Comparison of ENCODE assay signal across 8 cellular contexts in the genomic region with DNA sequence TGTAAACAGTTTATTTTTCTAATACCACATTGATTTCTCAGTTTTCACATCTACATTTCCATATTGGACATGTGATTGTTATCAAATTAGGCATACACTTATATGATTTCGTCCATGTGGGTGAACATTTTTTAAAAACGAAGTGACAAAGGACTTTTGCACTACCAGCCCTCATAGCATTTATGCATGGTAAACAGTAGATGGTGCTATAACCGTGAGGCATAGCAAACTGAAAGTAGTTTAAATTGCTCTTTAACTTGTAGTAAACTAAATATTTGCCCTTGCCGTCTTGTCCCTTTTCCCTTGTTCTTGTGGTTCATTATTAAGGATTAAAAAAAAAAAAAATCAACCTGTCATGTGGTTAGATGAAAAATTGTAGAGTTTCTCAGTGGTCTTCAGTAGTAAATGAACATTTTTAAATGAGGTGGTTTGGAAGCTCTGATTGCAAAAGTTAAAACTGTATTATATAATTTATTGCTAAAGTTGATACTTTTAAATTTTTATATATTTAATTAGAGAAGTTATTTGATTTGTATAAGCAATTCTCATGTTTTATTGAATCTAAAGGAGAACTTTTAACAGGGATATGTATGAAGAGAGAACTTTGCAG. TPM values are rescaled to one million over a fixed set of nuclear protein-coding genes. Genes with fewer than 3 reads are reported as not detected.
DNase-seq lines count a peak whose midpoint lies in the region; ATAC-seq and TF ChIP-seq lines count a peak whose summit lies in the region.

No MANE protein-coding gene starts in this region.

- intact Hi-C loops in left colon (cut with DNase I, micrococcal nuclease) = no loop called here
- intact Hi-C loops in testis (cut with DNase I; ENCODE audit: low total_unique reads) = loop anchor here (5.0 kb wide), 1 partner anchor 63 kb away; no protein-coding TSS in a partner anchor

- no peak overlapping the region for H3K27ac ChIP-seq in OCI-LY3 (ENCODE audit: low read length)
- no peak overlapping the region for H3K27ac ChIP-seq in testis

- H3K27ac Mint-ChIP-seq in central memory CD8-positive, alpha-beta T cell (ENCODE audit: low read depth) = peak overlapping the region; percentile 47

- TF ChIP-seq CTCF in GM20000 (IDR thresholded peaks at IDR 0.05; ENCODE audit: extremely low read depth, missing control alignments) (peak; percentile 50), OCI-LY3 (IDR thresholded peaks at IDR 0.05; ENCODE audit: low read depth, low read length) (peak; percentile 87), testis (IDR thresholded peaks at IDR 0.05) (peak; percentile 35 to 77 (median 61))

- 26 to 36% methylated on average over 4 of the region's 4 CpGs for WGBS in testis, 2 donors

- H3K4me3 Mint-ChIP-seq in central memory CD8-positive, alpha-beta T cell = peak overlapping the region; percentile 46

- DNase-seq in NCI-H1436 (lab: John Stamatoyannopoulos, UW) (peak; percentile 43), NCI-H1436 treated with DMSO at 0.1 percent for 48 hours (lab: John Stamatoyannopoulos, UW) (no peak), GM20000 (ENCODE audit: low spot score) (peak; percentile 44), left colon (no peak), testis (no peak)
- no peak for DNase-seq in central memory CD8-positive, alpha-beta T cell (ENCODE audit: low spot score in 2 of 2)

- no peak overlapping the region for H2AFZ ChIP-seq in OCI-LY3 (ENCODE audit: low read depth, low read length)

- H3K36me3 ChIP-seq in OCI-LY3 (replicated peaks; ENCODE audit: low read depth, low read length) (no peaks in the 10 kb centered on the region), testis (ENCODE audit: low read depth, missing control alignments) (no peaks in the 10 kb centered on the region)

- H3K4me2 ChIP-seq in OCI-LY3 (ENCODE audit: low read length) = peak overlapping the region; percentile 69

- 0 out of 2 replicates have a peak overlapping the region, but pooled peaks have one; percentile 26 for H3K9ac ChIP-seq in OCI-LY3 (ENCODE audit: low read length)

- peak overlapping the region; percentile 57 for H3K4me3 ChIP-seq in OCI-LY3 (ENCODE audit: low read length)
- no peak overlapping the region for H3K4me3 ChIP-seq in testis

- H4K20me1 ChIP-seq in OCI-LY3 (ENCODE audit: insufficient read depth, low read length) = no peaks in the 10 kb centered on the region

- ATAC-seq in HG03520 (IDR thresholded peaks at IDR 0.05; ENCODE audit: unreplicated experiment) (peak; percentile 96), left colon (peak; percentile 90)
- peak; percentile 71 for ATAC-seq in central memory CD8-positive, alpha-beta T cell (replicated peaks; ENCODE audit: extremely low read depth, poor library complexity, severe bottlenecking)

- H3K9me3 ChIP-seq in OCI-LY3 (ENCODE audit: insufficient read depth, low read length) = no peaks in the 10 kb centered on the region
- H3K9me3 ChIP-seq in testis = no peaks in the 10 kb centered on the region

- H3K27me3 Mint-ChIP-seq in central memory CD8-positive, alpha-beta T cell = no peaks in the 10 kb centered on the region

- H3K4me1 Mint-ChIP-seq in central memory CD8-positive, alpha-beta T cell = no peaks in the 10 kb centered on the region

- H3K4me1 ChIP-seq in OCI-LY3 (ENCODE audit: low read length) (peaks cover 13% of the 10 kb centered on the region), testis (peaks cover 7% of the 10 kb centered on the region)

- TF ChIP-seq POLR2A in testis (IDR thresholded peaks at IDR 0.05) = no peak

- no peaks in the 10 kb centered on the region for H3K9me3 Mint-ChIP-seq in central memory CD8-positive, alpha-beta T cell

- peaks cover 3% of the 10 kb centered on the region for H3K36me3 Mint-ChIP-seq in central memory CD8-positive, alpha-beta T cell (ENCODE audit: insufficient read depth)

- H3K27me3 ChIP-seq in OCI-LY3 (ENCODE audit: low read depth, low read length) = no peaks in the 10 kb centered on the region
- H3K27me3 ChIP-seq in testis = no peaks in the 10 kb centered on the region

- no peaks in the 10 kb centered on the region for H3K79me2 ChIP-seq in OCI-LY3 (ENCODE audit: low read length)

RNA-seq across cellular contexts. Expression of a gene that starts 24.0 kb away (rescaled TPM):
- total RNA-seq in left colon = 10 to 100 TPM; 20.4 to 23.4 TPM
- not detected for total RNA-seq in testis
- 0.29 TPM for polyA plus RNA-seq in testis (ENCODE audit: insufficient read depth, low read depth, low replicate concordance)

RNA-seq across cellular contexts. Expression of a gene that starts 24.5 kb away (rescaled TPM):
- total RNA-seq in left colon (1 to 10 TPM; 1.7 to 4.1 TPM), testis (10 to 100 TPM; 14.9 to 15.4 TPM)
- polyA plus RNA-seq in testis (ENCODE audit: insufficient read depth, low read depth, low replicate concordance) = 6.2 TPM

RNA-seq across cellular contexts. Expression of a gene that starts 30.7 kb away (rescaled TPM):
- total RNA-seq in left colon (10 to 100 TPM; 16.1 to 33.0 TPM), testis (10 to 100 TPM; 14.3 to 28.4 TPM)
- 17.0 TPM for polyA plus RNA-seq in testis (ENCODE audit: insufficient read depth, low read depth, low replicate concordance)

RNA-seq across cellular contexts. Expression of a gene that starts 58.3 kb away (rescaled TPM):
- 1 to 10 TPM; 6.6 to 7.8 TPM for total RNA-seq in left colon
- total RNA-seq in testis = 10 to 100 TPM in 1 of 2 donors, 1 to 10 TPM in 1; 9.1 to 10.9 TPM
- 9.3 TPM for polyA plus RNA-seq in testis (ENCODE audit: insufficient read depth, low read depth, low replicate concordance)

RNA-seq across cellular contexts. Expression of a gene that starts 58.5 kb away (rescaled TPM):
- 10 to 100 TPM; 20.0 to 21.9 TPM for total RNA-seq in left colon
- 10 to 100 TPM; 19.1 to 19.6 TPM for total RNA-seq in testis
- polyA plus RNA-seq in testis (ENCODE audit: insufficient read depth, low read depth, low replicate concordance) = 9.3 TPM

Comparison
In these comparisons a context has a peak if more than half of its experiments do, and no peak if none do; other contexts are left out.
1. DNase-seq: peak in NCI-H1436 (single experiment) and GM20000 (single experiment); none in NCI-H1436 treated with DMSO at 0.1 percent for 48 hours (single experiment), central memory CD8-positive, alpha-beta T cell (0 of 2), left colon (0 of 2) and testis (single experiment).
2. RNA of a gene that starts 24.0 kb away (total RNA-seq): 20.4 to 23.4 TPM in left colon; not detected in testis; every median in the first group is over 10 times any median in the second.
3. Peak in every context shown above with its lines, with median percentiles within 50 percentile points of each other: CTCF ChIP-seq and ATAC-seq.